ENCODE assay signal across 9 cellular contexts in genomic region chr7:44534501-44534900, GRCh38. TPM values are rescaled to one million over a fixed set of nuclear protein-coding genes. Genes with fewer than 3 reads are reported as not detected.
A peak's percentile ranks its signal among the peaks of the same experiment; 100 is the strongest.
DNase-seq lines count a peak whose midpoint lies in the region; ATAC-seq and TF ChIP-seq lines count a peak whose summit lies in the region.
"Had no signal": no experiment of that assay in that cellular context is flagged by ENCODE, and none has a peak within 500 bp of the region (broad histone marks: within the 10 kb centered on the region; RNA-seq: fewer than 3 reads in every experiment).

No MANE protein-coding gene starts in this region.

- H2AFZ ChIP-seq in neural progenitor cell (replicated peaks), result peak overlapping the region; percentile 82

- H3K9ac ChIP-seq in BLaER1 (no peak overlapping the region), neural progenitor cell (no peak overlapping the region)

- ATAC-seq in GM21528 (IDR thresholded peaks at IDR 0.05; ENCODE audit: low FRiP score, unreplicated experiment), result no peak

- DNase-seq in GM19240 (ENCODE audit: insufficient read length, low spot score), result peak; percentile 86
- peak; percentile 69 for DNase-seq in NCI-H146 (lab: John Stamatoyannopoulos, UW)
- DNase-seq in activated CD4-positive, CD25-positive, alpha-beta regulatory T cell treated with anti-CD3 and anti-CD28 coated beads, Interleukin-2, amount 50 U/mL, for 16 hours (ENCODE audit: low read depth, low spot score), result peak; percentile 6
- peak; percentile 76 for DNase-seq in ecto neural progenitor cell (ENCODE audit: low spot score)
- peak; percentile 82 for DNase-seq in neural progenitor cell (ENCODE audit: low spot score)
- DNase-seq in nucleus accumbens (lab: John Stamatoyannopoulos, UW), result no peak

- H4K20me1 ChIP-seq in BLaER1 (no peaks in the 10 kb centered on the region), neural progenitor cell (ENCODE audit: low read depth) (no peaks in the 10 kb centered on the region)

- H3K4me2 ChIP-seq in BLaER1 (peak overlapping the region; percentile 7; the same call in 1 of the 2 replicates), neural progenitor cell (no peak overlapping the region)

- no peaks in the 10 kb centered on the region for H3K9me3 Mint-ChIP-seq in neural progenitor cell

- H3K79me2 ChIP-seq in neural progenitor cell (ENCODE audit: low read depth), result no peaks in the 10 kb centered on the region

- peaks cover 4% of the 10 kb centered on the region for H3K27me3 Mint-ChIP-seq in neural progenitor cell (ENCODE audit: insufficient read depth, low read depth)

- H3K4me3 Mint-ChIP-seq in neural progenitor cell, result no peak overlapping the region

- TF ChIP-seq CTCF in neural progenitor cell (IDR thresholded peaks at IDR 0.05), result peak; percentile 80

- H3K4me1 ChIP-seq in BLaER1, result peaks cover 12% of the 10 kb centered on the region
- no peaks in the 10 kb centered on the region for H3K4me1 ChIP-seq in neural progenitor cell

- H3K4me3 ChIP-seq in BLaER1 (no peak overlapping the region), neural progenitor cell (no peak overlapping the region)

- H3K27me3 ChIP-seq in BLaER1 (no peaks in the 10 kb centered on the region), neural progenitor cell (no peaks in the 10 kb centered on the region)
- H3K27me3 ChIP-seq: neutrophil had no signal

- H3K27ac Mint-ChIP-seq in neural progenitor cell, result no peak overlapping the region

- H3K36me3 ChIP-seq in BLaER1 (no peaks in the 10 kb centered on the region), neural progenitor cell (no peaks in the 10 kb centered on the region)
- H3K36me3 ChIP-seq: neutrophil had no signal

- no peaks in the 10 kb centered on the region for H3K9me3 ChIP-seq in BLaER1
- no peaks in the 10 kb centered on the region for H3K9me3 ChIP-seq in neural progenitor cell (ENCODE audit: low read depth)
- H3K9me3 ChIP-seq: neutrophil had no signal

- no peaks in the 10 kb centered on the region for H3F3A ChIP-seq in neural progenitor cell (ENCODE audit: low read depth)

- H3K27ac ChIP-seq in BLaER1, result no peak overlapping the region
- H3K27ac ChIP-seq in neural progenitor cell, result no peak overlapping the region
- H3K27ac ChIP-seq: neutrophil had no signal

- H3K36me3 Mint-ChIP-seq in neural progenitor cell, result no peaks in the 10 kb centered on the region

- H3K4me1 Mint-ChIP-seq in neural progenitor cell, result no peaks in the 10 kb centered on the region

RNA-seq across cellular contexts. Expression of gene NPC1L1, which starts 6.6 kb away (rescaled TPM):
- 0.09 TPM in 1 of 2 replicates, not detected in the other for total RNA-seq in neural progenitor cell (ENCODE audit: low replicate concordance)

RNA-seq across cellular contexts. Expression of gene DDX56, which starts 39.2 kb away (rescaled TPM):
- 61.0 and 67.5 TPM in 2 replicates for total RNA-seq in neural progenitor cell (ENCODE audit: low replicate concordance)

RNA-seq across cellular contexts. Expression of gene NUDCD3, which starts 44.0 kb away (rescaled TPM):
- 35.4 and 42.4 TPM in 2 replicates for total RNA-seq in neural progenitor cell (ENCODE audit: low replicate concordance)

RNA-seq across cellular contexts. Expression of gene TMED4, which starts 47.5 kb away (rescaled TPM):
- 95.8 and 222 TPM in 2 replicates for total RNA-seq in neural progenitor cell (ENCODE audit: low replicate concordance)

Comparison
In these comparisons a context has a peak if more than half of its experiments do, and no peak if none do; other contexts are left out.
1. DNase-seq: peak in GM19240 (single experiment), NCI-H146 (single experiment), activated CD4-positive, CD25-positive, alpha-beta regulatory T cell treated with anti-CD3 and anti-CD28 coated beads, Interleukin-2, amount 50 U/mL, for 16 hours (single experiment), ecto neural progenitor cell (single experiment) and neural progenitor cell (single experiment); none in nucleus accumbens (0 of 56).